ENCODE assay signal across 18 cellular contexts in the genomic region with DNA sequence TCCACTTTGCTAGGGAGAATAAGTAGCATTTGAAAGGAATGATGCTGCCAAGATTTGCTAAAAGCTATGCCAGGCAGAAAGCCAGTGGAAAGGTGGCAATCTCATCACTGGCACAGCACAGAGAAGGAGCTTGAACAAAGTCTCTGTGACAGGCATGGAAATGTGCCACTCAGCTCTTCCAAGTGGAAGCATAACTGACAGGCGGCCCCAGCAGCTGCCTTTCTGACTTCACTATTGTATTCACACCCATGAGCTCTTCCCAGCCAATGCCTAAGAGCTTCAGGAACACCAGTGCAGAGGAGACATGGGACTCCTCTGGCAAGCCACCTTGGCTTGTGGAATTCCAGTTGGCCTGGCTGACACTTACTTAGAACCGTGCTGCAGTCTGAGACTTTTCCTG.
DNase-seq lines count a peak whose midpoint lies in the region; FAIRE-seq and TF ChIP-seq lines count a peak whose summit lies in the region.
"Had no signal": no experiment of that assay in that cellular context is flagged by ENCODE, and none has a peak within 500 bp of the region (broad histone marks: within the 10 kb centered on the region; RNA-seq: fewer than 3 reads in every experiment).

No MANE protein-coding gene starts in this region.

- no peaks in the 10 kb centered on the region; the same call in 1 of the 2 replicates for H3K27me3 ChIP-seq in Karpas-422 (ENCODE audit: low read length)
- H3K27me3 ChIP-seq in H1 (replicated peaks in 1 of 4; ENCODE audit: control insufficient read depth in 3 of 4, extremely low read depth in 1 of 4, insufficient read depth in 3 of 4, low read length in 3 of 4), result no peaks in the 10 kb centered on the region
- no peaks in the 10 kb centered on the region for H3K27me3 ChIP-seq in mesendoderm (ENCODE audit: insufficient read depth, low read length, poor library complexity)
- H3K27me3 ChIP-seq in sigmoid colon, result no peaks in the 10 kb centered on the region
- H3K27me3 ChIP-seq: BLaER1 had no signal

- no peaks in the 10 kb centered on the region for H3K9me2 ChIP-seq in Karpas-422 (replicated peaks; ENCODE audit: insufficient read depth, low read length)

- no peak overlapping the region; the same call in 1 of the 2 replicates for H2BK12ac ChIP-seq in H1 (ENCODE audit: low read depth, low read length)

- H3K27ac ChIP-seq in Karpas-422 (ENCODE audit: low read length), result no peak overlapping the region
- no peak overlapping the region for H3K27ac ChIP-seq in H1 (ENCODE audit: low read depth, low read length)
- H3K27ac ChIP-seq in mesendoderm (ENCODE audit: low read depth, low read length), result no peak overlapping the region
- no peak overlapping the region for H3K27ac ChIP-seq in sigmoid colon
- H3K27ac ChIP-seq: BLaER1, C4-2B, GM23248 had no signal

- H3K18ac ChIP-seq in H1 (ENCODE audit: extremely low read depth, low read length), result no peak overlapping the region
- no peak overlapping the region for H3K18ac ChIP-seq in mesendoderm (ENCODE audit: low read length)

- TF ChIP-seq POLR2A in H1 (IDR thresholded peaks at IDR 0.05; ENCODE audit: control extremely low read depth in 1 of 2, low read depth in 2 of 2, low read length in 2 of 2), result no peak
- TF ChIP-seq POLR2A in sigmoid colon (IDR thresholded peaks at IDR 0.05), result no peak

- no peak overlapping the region for H2BK15ac ChIP-seq in H1 (ENCODE audit: low read length)
- no peak overlapping the region for H2BK15ac ChIP-seq in mesendoderm (replicated peaks; ENCODE audit: low read depth)

- no peak overlapping the region for H3K4me2 ChIP-seq in Karpas-422 (ENCODE audit: low read depth, low read length, poor library complexity, severe bottlenecking)
- no peak overlapping the region for H3K4me2 ChIP-seq in H1 (ENCODE audit: insufficient read depth in 1 of 2, low read depth in 2 of 2, low read length in 2 of 2)
- no peak overlapping the region for H3K4me2 ChIP-seq in mesendoderm (ENCODE audit: low read length)
- H3K4me2 ChIP-seq: BLaER1 had no signal

- no peak overlapping the region for H4K91ac ChIP-seq in H1 (replicated peaks; ENCODE audit: insufficient read length, low read length)

- DNase-seq in Ammon's horn (ENCODE audit: low spot score) (peak; percentile 4), Karpas-422 (no peak), H1 (ENCODE audit: low read depth in 1 of 2, low spot score in 2 of 2) (no peak), mesendoderm (peak; percentile 4), NCI-H1048 (lab: John Stamatoyannopoulos, UW) (no peak), NCI-H128 (lab: John Stamatoyannopoulos, UW; ENCODE audit: unreplicated experiment) (no peak), sigmoid colon (no peak)
- no peak for DNase-seq in activated naive CD4-positive, alpha-beta T cell treated with Interleukin-2 at 50 U/mL for 16 hours
- DNase-seq: Caco-2; CD4-positive, CD25-positive, alpha-beta regulatory T cell; DMS153; DND-41; GM23248; H9 had no signal

- H3K79me2 ChIP-seq in Karpas-422 (ENCODE audit: low read length), result no peaks in the 10 kb centered on the region
- H3K79me2 ChIP-seq in H1 (ENCODE audit: control insufficient read depth in 1 of 2, insufficient read depth in 2 of 2, low read length in 2 of 2), result no peaks in the 10 kb centered on the region
- no peaks in the 10 kb centered on the region for H3K79me2 ChIP-seq in mesendoderm (ENCODE audit: control insufficient read depth, insufficient read depth, low read length)

- H3K4me3 ChIP-seq in Karpas-422 (ENCODE audit: low read length) (no peak overlapping the region), H1 (ENCODE audit: extremely low read depth in 1 of 4, insufficient read depth in 2 of 4, low read depth in 3 of 4, low read length in 4 of 4) (no peak overlapping the region), mesendoderm (ENCODE audit: low read length) (no peak overlapping the region), sigmoid colon (no peak overlapping the region)
- H3K4me3 ChIP-seq: BLaER1, GM23248 had no signal

- CTCF ChIA-PET in H1 (lab: Charles Lee; ENCODE audit: partially characterized antibody), result interaction anchor here (1.0 to 1.4 kb wide), 2 partner anchors 29 to 33 kb away, joined by 3 to 7 read pairs; no protein-coding TSS in a partner anchor

- H2AK5ac ChIP-seq in H1 (ENCODE audit: low read depth, low read length) (no peak overlapping the region), mesendoderm (ENCODE audit: low read length) (no peak overlapping the region)

- H3K23me2 ChIP-seq in H1 (ENCODE audit: low read depth, low read length), result no peaks in the 10 kb centered on the region; the same call in 1 of the 2 replicates

- H2BK120ac ChIP-seq in H1 (replicated peaks; ENCODE audit: low read depth, low read length) (no peak overlapping the region), mesendoderm (ENCODE audit: low read depth, low read length) (no peak overlapping the region)

- FAIRE-seq in H1 (lab: Jason Lieb, UNC), result no peak
- FAIRE-seq: G401.6, GM12892 had no signal

- WGBS in H1 (ENCODE audit: extremely low coverage in 1 of 2, insufficient coverage in 1 of 2, insufficient read length in 1 of 2, insufficient replicate concordance in 2 of 2, low coverage in 1 of 2, low lambda C conversion rate in 2 of 2, missing lambda C conversion rate in 1 of 2), 2 experiments, result 82% methylated on average over 2 of the region's 2 CpGs; no CpG with 5 or more reads in 1 of the 2 experiments
- WGBS in mesendoderm (ENCODE audit: extremely low coverage, insufficient coverage, low lambda C conversion rate), result no CpG with 5 or more reads among the region's 2 CpGs
- WGBS in sigmoid colon, 2 donors, result 75 to 83% methylated on average over 2 of the region's 2 CpGs

- no peak overlapping the region for H2BK5ac ChIP-seq in H1 (ENCODE audit: low read depth, low read length)
- H2BK5ac ChIP-seq in mesendoderm (ENCODE audit: low read length), result no peak overlapping the region

- peaks cover 63% of the 10 kb centered on the region for H3K4me1 ChIP-seq in Karpas-422 (ENCODE audit: low read length)
- no peaks in the 10 kb centered on the region for H3K4me1 ChIP-seq in H1 (replicated peaks in 1 of 4; ENCODE audit: control insufficient read depth in 3 of 4, insufficient read depth in 4 of 4, low read length in 3 of 4)
- no peaks in the 10 kb centered on the region for H3K4me1 ChIP-seq in mesendoderm (ENCODE audit: control insufficient read depth, low read depth, low read length)
- no peaks in the 10 kb centered on the region for H3K4me1 ChIP-seq in sigmoid colon
- H3K4me1 ChIP-seq: BLaER1, Caco-2 had no signal

- no peak overlapping the region for H3K9ac ChIP-seq in Karpas-422 (ENCODE audit: low read length)
- H3K9ac ChIP-seq in H1 (replicated peaks in 1 of 4; ENCODE audit: extremely low read depth in 1 of 4, low read depth in 3 of 4, low read length in 3 of 4), result no peak overlapping the region
- no peak overlapping the region for H3K9ac ChIP-seq in mesendoderm (ENCODE audit: low read length)
- H3K9ac ChIP-seq: BLaER1, GM23248 had no signal

- H3K14ac ChIP-seq in H1 (ENCODE audit: insufficient read length), result no peak overlapping the region

- H3K56ac ChIP-seq in H1 (replicated peaks; ENCODE audit: insufficient read length, low read depth, low read length), result no peak overlapping the region
- H3K56ac ChIP-seq in mesendoderm (ENCODE audit: low read length), result no peak overlapping the region

- no peak overlapping the region for H3K4ac ChIP-seq in H1 (replicated peaks; ENCODE audit: insufficient read length, low read depth, low read length)
- H3K4ac ChIP-seq in mesendoderm (ENCODE audit: low read depth, low read length), result no peak overlapping the region

- H4K20me1 ChIP-seq in Karpas-422 (ENCODE audit: insufficient read depth, low read depth, low read length), result no peaks in the 10 kb centered on the region
- no peaks in the 10 kb centered on the region for H4K20me1 ChIP-seq in H1 (replicated peaks in 1 of 2; ENCODE audit: control insufficient read depth in 1 of 2, insufficient read depth in 2 of 2, low read length in 2 of 2)
- H4K20me1 ChIP-seq: BLaER1 had no signal

- TF ChIP-seq CTCF in H1 (IDR thresholded peaks at IDR 0.05; ENCODE audit: control extremely low read depth in 1 of 3, insufficient read depth in 1 of 3, low read depth in 1 of 3, low read length in 3 of 3), result no peak
- TF ChIP-seq CTCF in sigmoid colon (IDR thresholded peaks at IDR 0.05), result no peak

- H3K79me1 ChIP-seq in H1 (ENCODE audit: low read depth, low read length) (no peaks in the 10 kb centered on the region), mesendoderm (ENCODE audit: low read length) (no peaks in the 10 kb centered on the region)

- intact Hi-C loops in sigmoid colon (cut with DNase I), result no loop called here

- H2AFZ ChIP-seq in Karpas-422 (ENCODE audit: low read length) (peak overlapping the region; percentile 13; the same call in 1 of the 2 replicates), H1 (ENCODE audit: low read length) (0 out of 2 replicates have a peak overlapping the region, but pooled peaks have one; percentile 26)
- H2AFZ ChIP-seq: GM23248 had no signal

- no peak for TF ChIP-seq RAD21 in H1 (IDR thresholded peaks at IDR 0.05 in 1 of 2, conservative IDR thresholded peaks at IDR 0.05 in 1 of 2; ENCODE audit: low read depth in 2 of 2, low read length in 2 of 2)

- H3K9me3 ChIP-seq in Karpas-422 (ENCODE audit: low read length), result no peaks in the 10 kb centered on the region
- no peaks in the 10 kb centered on the region for H3K9me3 ChIP-seq in H1 (ENCODE audit: insufficient read depth in 2 of 2, low read depth in 1 of 2, low read length in 1 of 2)
- no peaks in the 10 kb centered on the region for H3K9me3 ChIP-seq in sigmoid colon
- H3K9me3 ChIP-seq: BLaER1, Caco-2 had no signal

- H3K36me3 ChIP-seq in Karpas-422 (ENCODE audit: insufficient read depth, low read length) (no peaks in the 10 kb centered on the region), H1 (ENCODE audit: control insufficient read depth in 2 of 4, insufficient read depth in 4 of 4, low read length in 3 of 4) (no peaks in the 10 kb centered on the region), mesendoderm (ENCODE audit: control insufficient read depth, insufficient read depth, low read length) (no peaks in the 10 kb centered on the region), sigmoid colon (no peaks in the 10 kb centered on the region)
- H3K36me3 ChIP-seq: BLaER1 had no signal

- no peak overlapping the region for H3K23ac ChIP-seq in H1 (ENCODE audit: insufficient read length)
- H3K23ac ChIP-seq in mesendoderm (ENCODE audit: low read length), result no peak overlapping the region

- H2BK20ac ChIP-seq in H1 (ENCODE audit: low read length), result no peak overlapping the region

- H4K8ac ChIP-seq in H1 (ENCODE audit: extremely low read depth, insufficient read depth, low read length) (no peak overlapping the region), mesendoderm (ENCODE audit: low read depth, low read length) (no peak overlapping the region)

- POLR2A ChIA-PET in H1 (lab: Charles Lee; ENCODE audit: partially characterized antibody), result no interaction called here

- H4K5ac ChIP-seq in H1 (ENCODE audit: insufficient read length, low read depth, low read length), result no peak overlapping the region
- H4K5ac ChIP-seq in mesendoderm (ENCODE audit: low read length), result no peak overlapping the region

- no peak for TF ChIP-seq EP300 in H1 (IDR thresholded peaks at IDR 0.05; ENCODE audit: borderline replicate concordance in 1 of 2, low read depth in 2 of 2, low read length in 2 of 2)
- TF ChIP-seq EP300 in sigmoid colon (IDR thresholded peaks at IDR 0.05), result no peak

TF ChIP-seq in H1, 55 proteins besides CTCF, POLR2A, EP300 and RAD21 (continues in another document):
- TF ChIP-seq TAF7 (optimal IDR thresholded peaks at IDR 0.05; ENCODE audit: borderline replicate concordance, low read depth, low read length) (no peak), CHD2 (IDR thresholded peaks at IDR 0.05; ENCODE audit: low read length) (no peak)

Comparison
In these comparisons a context has a peak if more than half of its experiments do, and no peak if none do; other contexts are left out.
1. DNase-seq: peak in Ammon's horn (single experiment) and mesendoderm (single experiment); none in Karpas-422 (single experiment), H1 (0 of 2), activated naive CD4-positive, alpha-beta T cell treated with Interleukin-2 at 50 U/mL for 16 hours (single experiment), NCI-H1048 (single experiment), NCI-H128 (single experiment) and sigmoid colon (single experiment).